Comparison of ENCODE assay signal across 28 cellular contexts in genomic region chr22:49457946-49458707, GRCh38.
DNase-seq lines count a peak whose midpoint lies in the region; ATAC-seq, FAIRE-seq and TF ChIP-seq lines count a peak whose summit lies in the region.
"Had no signal": no experiment of that assay in that cellular context is flagged by ENCODE, and none has a peak within 500 bp of the region (broad histone marks: within the 10 kb centered on the region; RNA-seq: fewer than 3 reads in every experiment).

No MANE protein-coding gene starts in this region.

- H3K36me3 ChIP-seq in HEK293 (ENCODE audit: control insufficient read depth in 2 of 2, insufficient read depth in 1 of 2, low read length in 2 of 2) (no peaks in the 10 kb centered on the region), neural progenitor cell (no peaks in the 10 kb centered on the region)
- H3K36me3 ChIP-seq: BLaER1 treated with 17β-estradiol and CSF1 and Interleukin-3, amounts not matched to agents 10 nM and 100 nM had no signal

- no peak overlapping the region for H3K27ac ChIP-seq in HEK293 (ENCODE audit: extremely low read depth, low read depth, low read length)
- no peak overlapping the region for H3K27ac ChIP-seq in neural progenitor cell
- H3K27ac ChIP-seq: A549; BLaER1 treated with 17β-estradiol and CSF1 and Interleukin-3, amounts not matched to agents 10 nM and 100 nM; SK-N-MC had no signal

- no peaks in the 10 kb centered on the region for H3K79me2 ChIP-seq in neural progenitor cell (ENCODE audit: low read depth)

- H2AFZ ChIP-seq in neural progenitor cell (replicated peaks), result no peak overlapping the region

- TF ChIP-seq CTCF in HEK293 (tag by site-specific recombination; IDR thresholded peaks at IDR 0.05), result no peak
- TF ChIP-seq CTCF in brain (conservative IDR thresholded peaks at IDR 0.05), result no peak
- no peak for TF ChIP-seq CTCF in neural progenitor cell (IDR thresholded peaks at IDR 0.05)
- no peak for TF ChIP-seq CTCF in CD14-positive monocyte (IDR thresholded peaks at IDR 0.05)

- H4K20me1 ChIP-seq in neural progenitor cell (ENCODE audit: low read depth), result no peaks in the 10 kb centered on the region
- H4K20me1 ChIP-seq: BLaER1 treated with 17β-estradiol and CSF1 and Interleukin-3, amounts not matched to agents 10 nM and 100 nM had no signal

- ATAC-seq in GM21526 (IDR thresholded peaks at IDR 0.05; ENCODE audit: low FRiP score, unreplicated experiment), result no peak
- ATAC-seq: A549 had no signal

- H3K9me3 Mint-ChIP-seq in brain (peaks cover 0 to 6% (median 0%) of the 10 kb centered on the region in 5 experiments), neural progenitor cell (no peaks in the 10 kb centered on the region), CD14-positive monocyte (peaks cover 0 to 6% (median 1%) of the 10 kb centered on the region in 7 donors)

- intact Hi-C loops in CD14-positive monocyte (cut with micrococcal nuclease), result no loop called here

- CTCF ChIA-PET in HEK293 (lab: Yijun Ruan, JAX), result no interaction called here

- H3K9me3 ChIP-seq in HEK293 (ENCODE audit: control insufficient read depth, insufficient read depth, low read depth, low read length), result no peaks in the 10 kb centered on the region
- no peaks in the 10 kb centered on the region for H3K9me3 ChIP-seq in neural progenitor cell (ENCODE audit: low read depth)
- H3K9me3 ChIP-seq: A549 had no signal

- H3K4me3 ChIP-seq in HEK293 (ENCODE audit: low read depth, low read length), result no peak overlapping the region
- H3K4me3 ChIP-seq in neural progenitor cell, result no peak overlapping the region
- H3K4me3 ChIP-seq: A549; BLaER1 treated with 17β-estradiol and CSF1 and Interleukin-3, amounts not matched to agents 10 nM and 100 nM; SK-N-MC had no signal

- no peaks in the 10 kb centered on the region for H3F3A ChIP-seq in neural progenitor cell (ENCODE audit: low read depth)

- H3K27me3 ChIP-seq in neural progenitor cell, result no peaks in the 10 kb centered on the region
- H3K27me3 ChIP-seq: BLaER1 treated with 17β-estradiol and CSF1 and Interleukin-3, amounts not matched to agents 10 nM and 100 nM had no signal

- H3K4me3 Mint-ChIP-seq in brain (peak overlapping the region in 1 of 5 experiments; percentile 38), neural progenitor cell (no peak overlapping the region), CD14-positive monocyte (no peak overlapping the region)

- H3K36me3 Mint-ChIP-seq in brain (no peaks in the 10 kb centered on the region), neural progenitor cell (no peaks in the 10 kb centered on the region), CD14-positive monocyte (no peaks in the 10 kb centered on the region)

- peak; percentile 94 for FAIRE-seq in urothelium cell line (lab: Jason Lieb, UNC)
- FAIRE-seq: A549, GM12891, H54 had no signal

- POLR2A ChIA-PET in HEK293 (lab: Yijun Ruan, JAX), result no interaction called here

- H3K27ac Mint-ChIP-seq in brain, result peak overlapping the region in 4 of 5 experiments; percentile 6 to 64 (median 44)
- H3K27ac Mint-ChIP-seq in neural progenitor cell, result peak overlapping the region; percentile 9
- no peak overlapping the region for H3K27ac Mint-ChIP-seq in CD14-positive monocyte

- H3K27me3 Mint-ChIP-seq in brain (peaks cover 6% of the 10 kb centered on the region), neural progenitor cell (ENCODE audit: insufficient read depth, low read depth) (peaks cover 10% of the 10 kb centered on the region), CD14-positive monocyte (ENCODE audit: low read depth in 3 of 3) (peaks cover 0 to 12% (median 6%) of the 10 kb centered on the region in 3 donors)

- no peak for DNase-seq in neural progenitor cell (ENCODE audit: low spot score)
- DNase-seq in urothelium cell line (ENCODE audit: low spot score), result no peak
- no peak for DNase-seq in CD14-positive monocyte (ENCODE audit: low spot score)
- DNase-seq in activated T-cell treated with anti-CD3 and anti-CD28 coated beads, Interleukin-2, amount 50 U/mL, for 1 hour, result no peak
- DNase-seq: AML-193, Calu3, DMS79 treated with DMSO at 0.1 percent for 48 hours, GF-D8, Karpas-422, NCI-H1092 treated with DMSO at 0.1 percent for 48 hours, NCI-H1436, NCI-H187, NCI-H2081 treated with DMSO at 0.1 percent for 48 hours, NCI-H2171, NCI-H226, NCI-H510A, NCI-H69, RPMI8226, SHP77, SW 1271 had no signal

- peaks cover 67% of the 10 kb centered on the region for H3K4me1 Mint-ChIP-seq in brain
- H3K4me1 Mint-ChIP-seq in neural progenitor cell, result peaks cover 36% of the 10 kb centered on the region
- H3K4me1 Mint-ChIP-seq in CD14-positive monocyte, result peaks cover 3% of the 10 kb centered on the region

- no peak overlapping the region for H3K9ac ChIP-seq in neural progenitor cell
- H3K9ac ChIP-seq: BLaER1 treated with 17β-estradiol and CSF1 and Interleukin-3, amounts not matched to agents 10 nM and 100 nM had no signal

- peaks cover 9% of the 10 kb centered on the region for H3K4me1 ChIP-seq in HEK293 (ENCODE audit: control insufficient read depth, insufficient read depth, low read length)
- H3K4me1 ChIP-seq in neural progenitor cell, result peaks cover 21% of the 10 kb centered on the region
- H3K4me1 ChIP-seq: A549 had no signal

- H3K4me2 ChIP-seq in neural progenitor cell, result no peak overlapping the region
- H3K4me2 ChIP-seq: A549; BLaER1 treated with 17β-estradiol and CSF1 and Interleukin-3, amounts not matched to agents 10 nM and 100 nM had no signal

TF ChIP-seq in HEK293, 187 proteins besides CTCF, POLR2A, EP300 and RAD21 (continues in another document):
- TF ChIP-seq, protein P1, sequence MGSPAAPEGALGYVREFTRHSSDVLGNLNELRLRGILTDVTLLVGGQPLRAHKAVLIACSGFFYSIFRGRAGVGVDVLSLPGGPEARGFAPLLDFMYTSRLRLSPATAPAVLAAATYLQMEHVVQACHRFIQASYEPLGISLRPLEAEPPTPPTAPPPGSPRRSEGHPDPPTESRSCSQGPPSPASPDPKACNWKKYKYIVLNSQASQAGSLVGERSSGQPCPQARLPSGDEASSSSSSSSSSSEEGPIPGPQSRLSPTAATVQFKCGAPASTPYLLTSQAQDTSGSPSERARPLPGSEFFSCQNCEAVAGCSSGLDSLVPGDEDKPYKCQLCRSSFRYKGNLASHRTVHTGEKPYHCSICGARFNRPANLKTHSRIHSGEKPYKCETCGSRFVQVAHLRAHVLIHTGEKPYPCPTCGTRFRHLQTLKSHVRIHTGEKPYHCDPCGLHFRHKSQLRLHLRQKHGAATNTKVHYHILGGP (tag by site-specific recombination; IDR thresholded peaks at IDR 0.05), result no peak
- TF ChIP-seq ZBTB17 (tag by site-specific recombination; IDR thresholded peaks at IDR 0.05) (no peak), ZNF544 (tag by site-specific recombination; IDR thresholded peaks at IDR 0.05) (peak; percentile 15; the same call in 1 of the 2 replicates)
- TF ChIP-seq, protein P2, sequence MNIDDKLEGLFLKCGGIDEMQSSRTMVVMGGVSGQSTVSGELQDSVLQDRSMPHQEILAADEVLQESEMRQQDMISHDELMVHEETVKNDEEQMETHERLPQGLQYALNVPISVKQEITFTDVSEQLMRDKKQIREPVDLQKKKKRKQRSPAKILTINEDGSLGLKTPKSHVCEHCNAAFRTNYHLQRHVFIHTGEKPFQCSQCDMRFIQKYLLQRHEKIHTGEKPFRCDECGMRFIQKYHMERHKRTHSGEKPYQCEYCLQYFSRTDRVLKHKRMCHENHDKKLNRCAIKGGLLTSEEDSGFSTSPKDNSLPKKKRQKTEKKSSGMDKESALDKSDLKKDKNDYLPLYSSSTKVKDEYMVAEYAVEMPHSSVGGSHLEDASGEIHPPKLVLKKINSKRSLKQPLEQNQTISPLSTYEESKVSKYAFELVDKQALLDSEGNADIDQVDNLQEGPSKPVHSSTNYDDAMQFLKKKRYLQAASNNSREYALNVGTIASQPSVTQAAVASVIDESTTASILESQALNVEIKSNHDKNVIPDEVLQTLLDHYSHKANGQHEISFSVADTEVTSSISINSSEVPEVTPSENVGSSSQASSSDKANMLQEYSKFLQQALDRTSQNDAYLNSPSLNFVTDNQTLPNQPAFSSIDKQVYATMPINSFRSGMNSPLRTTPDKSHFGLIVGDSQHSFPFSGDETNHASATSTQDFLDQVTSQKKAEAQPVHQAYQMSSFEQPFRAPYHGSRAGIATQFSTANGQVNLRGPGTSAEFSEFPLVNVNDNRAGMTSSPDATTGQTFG (tag by site-specific recombination; IDR thresholded peaks at IDR 0.05; ENCODE audit: borderline replicate concordance), result 0 out of 2 replicates have a peak, but pooled peaks have one; percentile 40
- TF ChIP-seq, protein P3, sequence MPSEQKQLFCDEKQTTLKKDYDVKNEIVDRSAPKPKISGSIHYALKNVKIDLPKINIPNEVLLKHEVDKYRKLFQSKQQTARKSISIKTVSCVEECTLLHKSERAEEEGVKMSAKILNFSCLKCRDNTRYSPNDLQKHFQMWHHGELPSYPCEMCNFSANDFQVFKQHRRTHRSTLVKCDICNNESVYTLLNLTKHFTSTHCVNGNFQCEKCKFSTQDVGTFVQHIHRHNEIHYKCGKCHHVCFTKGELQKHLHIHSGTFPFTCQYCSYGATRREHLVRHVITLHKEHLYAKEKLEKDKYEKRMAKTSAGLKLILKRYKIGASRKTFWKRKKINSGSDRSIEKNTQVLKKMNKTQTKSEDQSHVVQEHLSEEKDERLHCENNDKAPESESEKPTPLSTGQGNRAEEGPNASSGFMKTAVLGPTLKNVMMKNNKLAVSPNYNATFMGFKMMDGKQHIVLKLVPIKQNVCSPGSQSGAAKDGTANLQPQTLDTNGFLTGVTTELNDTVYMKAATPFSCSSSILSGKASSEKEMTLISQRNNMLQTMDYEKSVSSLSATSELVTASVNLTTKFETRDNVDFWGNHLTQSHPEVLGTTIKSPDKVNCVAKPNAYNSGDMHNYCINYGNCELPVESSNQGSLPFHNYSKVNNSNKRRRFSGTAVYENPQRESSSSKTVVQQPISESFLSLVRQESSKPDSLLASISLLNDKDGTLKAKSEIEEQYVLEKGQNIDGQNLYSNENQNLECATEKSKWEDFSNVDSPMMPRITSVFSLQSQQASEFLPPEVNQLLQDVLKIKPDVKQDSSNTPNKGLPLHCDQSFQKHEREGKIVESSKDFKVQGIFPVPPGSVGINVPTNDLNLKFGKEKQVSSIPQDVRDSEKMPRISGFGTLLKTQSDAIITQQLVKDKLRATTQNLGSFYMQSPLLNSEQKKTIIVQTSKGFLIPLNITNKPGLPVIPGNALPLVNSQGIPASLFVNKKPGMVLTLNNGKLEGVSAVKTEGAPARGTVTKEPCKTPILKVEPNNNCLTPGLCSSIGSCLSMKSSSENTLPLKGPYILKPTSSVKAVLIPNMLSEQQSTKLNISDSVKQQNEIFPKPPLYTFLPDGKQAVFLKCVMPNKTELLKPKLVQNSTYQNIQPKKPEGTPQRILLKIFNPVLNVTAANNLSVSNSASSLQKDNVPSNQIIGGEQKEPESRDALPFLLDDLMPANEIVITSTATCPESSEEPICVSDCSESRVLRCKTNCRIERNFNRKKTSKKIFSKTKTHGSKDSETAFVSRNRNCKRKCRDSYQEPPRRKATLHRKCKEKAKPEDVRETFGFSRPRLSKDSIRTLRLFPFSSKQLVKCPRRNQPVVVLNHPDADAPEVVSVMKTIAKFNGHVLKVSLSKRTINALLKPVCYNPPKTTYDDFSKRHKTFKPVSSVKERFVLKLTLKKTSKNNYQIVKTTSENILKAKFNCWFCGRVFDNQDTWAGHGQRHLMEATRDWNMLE (tag by site-specific recombination; conservative IDR thresholded peaks at IDR 0.05; ENCODE audit: low read depth), result no peak

Comparison
In these comparisons a context has a peak if more than half of its experiments do, and no peak if none do; other contexts are left out.
1. H3K27ac Mint-ChIP-seq: peak in brain (4 of 5) and neural progenitor cell (single experiment); none in CD14-positive monocyte (0 of 7).